In genomic region chr17:57270801-57271245, GRCh38 we compare ENCODE assay signal across 2 cellular contexts.
A peak's percentile ranks its signal among the peaks of the same experiment; 100 is the strongest.
TF ChIP-seq lines count a peak whose summit lies in the region.

No MANE protein-coding gene starts in this region.

TF ChIP-seq in GM23338, 12 proteins besides CTCF, POLR2A, EP300 and RAD21 (continued from another document):
- TF ChIP-seq REST (IDR thresholded peaks at IDR 0.05; ENCODE audit: unreplicated experiment) = no peak
- TF ChIP-seq ZNF114 (CRISPR knock-in tag; IDR thresholded peaks at IDR 0.05) = no peak
- TF ChIP-seq EZH2 (IDR thresholded peaks at IDR 0.05; ENCODE audit: low read depth, unreplicated experiment) = no peak
- TF ChIP-seq NANOG (IDR thresholded peaks at IDR 0.05; ENCODE audit: borderline replicate concordance) = no peak
- TF ChIP-seq ZNF462 (CRISPR knock-in tag; IDR thresholded peaks at IDR 0.05) = no peak
- no peak for TF ChIP-seq CREB1 (CRISPR knock-in tag; IDR thresholded peaks at IDR 0.05; ENCODE audit: low read depth)
- TF ChIP-seq ZNF331 (CRISPR knock-in tag; IDR thresholded peaks at IDR 0.05; ENCODE audit: low read depth) = no peak
- TF ChIP-seq ETS1 (IDR thresholded peaks at IDR 0.05) = no peak
- TF ChIP-seq JUNB (IDR thresholded peaks at IDR 0.05; ENCODE audit: unreplicated experiment) = no peak
- TF ChIP-seq STAT1 (IDR thresholded peaks at IDR 0.05; ENCODE audit: unreplicated experiment) = no peak
- TF ChIP-seq EZH2phosphoT487 (IDR thresholded peaks at IDR 0.05; ENCODE audit: unreplicated experiment) = no peak

TF ChIP-seq in neural cell, 6 proteins besides CTCF, POLR2A, EP300 and RAD21 (continued from another document):
- no peak for TF ChIP-seq SMC3 (conservative IDR thresholded peaks at IDR 0.05; ENCODE audit: poor library complexity)
- no peak for TF ChIP-seq TAF1 (IDR thresholded peaks at IDR 0.05; ENCODE audit: low read depth)
- peak; percentile 72 for TF ChIP-seq REST (IDR thresholded peaks at IDR 0.05; ENCODE audit: borderline replicate concordance)
- peak; percentile 50 for TF ChIP-seq MXI1 (conservative IDR thresholded peaks at IDR 0.05; ENCODE audit: poor library complexity, severe bottlenecking)
